In the genomic region with DNA sequence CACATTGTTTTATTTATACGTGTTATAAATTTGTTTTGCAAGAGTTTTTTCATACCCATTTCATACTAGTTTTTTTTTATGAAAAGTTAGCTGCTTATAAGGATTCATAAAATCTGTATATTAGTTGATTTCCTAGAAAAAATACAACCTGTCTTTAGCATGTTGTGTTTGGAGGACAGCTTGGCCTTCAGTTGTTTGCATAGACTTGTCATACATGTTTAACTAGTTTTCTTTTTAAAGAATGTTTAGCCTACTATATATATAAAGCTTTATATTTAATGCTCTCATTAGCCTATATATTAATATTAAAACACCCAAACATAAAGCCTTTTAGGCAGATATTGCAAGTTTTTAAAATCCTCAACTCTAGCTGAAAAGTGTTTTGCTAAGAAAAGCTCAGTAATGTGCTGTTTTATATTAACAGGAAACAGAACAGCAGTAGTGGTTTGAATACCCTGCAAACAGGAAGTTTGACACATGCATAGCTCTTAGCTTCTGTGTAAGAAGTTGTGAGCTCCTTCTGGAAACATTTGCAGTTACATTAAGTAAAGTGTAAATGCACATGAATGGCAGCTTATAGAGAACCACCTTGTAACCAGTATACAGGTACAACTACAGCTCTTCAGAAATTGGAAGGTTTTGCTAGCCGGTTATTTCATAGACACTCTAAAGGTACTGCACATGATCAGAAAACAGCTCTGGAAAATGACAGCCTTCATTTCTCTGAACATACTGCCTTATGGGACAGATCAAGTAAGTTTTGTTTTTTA, we compare ENCODE assay signal across 8 cellular contexts. TPM values are rescaled to one million over a fixed set of nuclear protein-coding genes. Genes with fewer than 3 reads are reported as not detected.
DNase-seq lines count a peak whose midpoint lies in the region; ATAC-seq and TF ChIP-seq lines count a peak whose summit lies in the region.

PRKACB (plus strand) TSS at position 476 of the 770 bp plus-strand sequence; CDS start at position 567, 91 bp downstream.

- peak; percentile 89 for ATAC-seq in GM21381 (IDR thresholded peaks at IDR 0.05; ENCODE audit: unreplicated experiment)
- peak; percentile 86 for ATAC-seq in activated B cell treated with CpG ODN at 0.5 μM for 24 hours (ENCODE audit: low read depth)
- peak; percentile 74 for ATAC-seq in sciatic nerve

- no peaks in the 10 kb centered on the region for H3K27me3 Mint-ChIP-seq in activated B cell treated with CpG ODN at 0.5 μM for 24 hours

- H3K4me3 Mint-ChIP-seq in activated B cell treated with CpG ODN at 0.5 μM for 24 hours = peak within 1 kb of the TSS; percentile 89

- H3K4me1 Mint-ChIP-seq in activated B cell treated with CpG ODN at 0.5 μM for 24 hours = peaks cover 52% of the 10 kb centered on the region

- H3K4me3 ChIP-seq in HL-60 (replicated peaks; ENCODE audit: insufficient read depth, low read length) = peak within 1 kb of the TSS; percentile 39

- TF ChIP-seq CTCF in HL-60 (IDR thresholded peaks at IDR 0.05; ENCODE audit: insufficient read depth, low read length) (no peak), activated B cell treated with CpG ODN at 0.5 μM for 24 hours (IDR thresholded peaks at IDR 0.05) (no peak)

- no peaks in the 10 kb centered on the region for H3K9me3 Mint-ChIP-seq in activated B cell treated with CpG ODN at 0.5 μM for 24 hours

- no peaks in the 10 kb centered on the region for H3K27me3 ChIP-seq in HL-60 (ENCODE audit: insufficient read depth, poor library complexity, severe bottlenecking)

- H3K27ac ChIP-seq in HL-60 (replicated peaks) = peak within 1 kb of the TSS; percentile 88

- H3K27ac Mint-ChIP-seq in activated B cell treated with CpG ODN at 0.5 μM for 24 hours = peak within 1 kb of the TSS; percentile 97

- intact Hi-C loops in activated B cell treated with CpG ODN at 0.5 μM for 24 hours (cut with micrococcal nuclease) (loop anchor here (1.0 to 5.0 kb wide), 6 partner anchors 33 to 1133 kb away; partner anchors contain the start of genes BCL10, CTBS and SSX2IP), sciatic nerve (cut with DNase I) (no loop called here)

- H3K36me3 Mint-ChIP-seq in activated B cell treated with CpG ODN at 0.5 μM for 24 hours (ENCODE audit: low read depth) = peaks cover 3% of the 10 kb centered on the region

- POLR2A ChIA-PET in activated B cell treated with CpG ODN at 0.5 μM for 24 hours (lab: Charles Lee) = interaction anchor here (0.7 to 2.3 kb wide), 13 partner anchors 8 to 1132 kb away, joined by 3 to 27 read pairs (median 6); partner anchors contain the start of genes BCL10, CTBS, GNG5 and RPF1

- CTCF ChIA-PET in activated B cell treated with CpG ODN at 0.5 μM for 24 hours (lab: Charles Lee) = interaction anchor here (0.6 to 3.4 kb wide), 15 partner anchors 9 to 628 kb away, joined by 3 to 48 read pairs (median 5); partner anchors contain the start of gene SAMD13

- DNase-seq in EH (ENCODE audit: low read depth) = peak; percentile 59
- DNase-seq in HL-60 (ENCODE audit: low read depth in 1 of 2, low spot score in 1 of 2) = peak in 1 of 2 experiments; percentile 69
- no peak for DNase-seq in activated B cell treated with CpG ODN at 0.5 μM for 24 hours
- DNase-seq in glomerular endothelial cell (ENCODE audit: extremely low read depth, low read depth, low spot score) = peak; percentile 66
- no peak for DNase-seq in sciatic nerve (ENCODE audit: low spot score)
- no peak for DNase-seq in T-helper 9 cell
- no peak for DNase-seq in globus pallidus (ENCODE audit: low spot score)

RNA-seq across cellular contexts. Expression of gene PRKACB, which starts in this region (rescaled TPM):
- total RNA-seq in activated B cell treated with CpG ODN at 0.5 μM for 24 hours (30.0 and 33.0 TPM in 2 replicates), glomerular endothelial cell (43.3 and 54.5 TPM in 2 replicates), sciatic nerve (28.0 TPM)

Comparison
In these comparisons a context has a peak if more than half of its experiments do, and no peak if none do; other contexts are left out.
1. DNase-seq: peak in EH (single experiment) and glomerular endothelial cell (single experiment); none in activated B cell treated with CpG ODN at 0.5 μM for 24 hours (single experiment), sciatic nerve (single experiment), T-helper 9 cell (single experiment) and globus pallidus (single experiment).
2. Peak in every context shown above with its lines, with median percentiles within 50 percentile points of each other: ATAC-seq.